8 cellular contexts compared by ENCODE assay signal in the genomic region with DNA sequence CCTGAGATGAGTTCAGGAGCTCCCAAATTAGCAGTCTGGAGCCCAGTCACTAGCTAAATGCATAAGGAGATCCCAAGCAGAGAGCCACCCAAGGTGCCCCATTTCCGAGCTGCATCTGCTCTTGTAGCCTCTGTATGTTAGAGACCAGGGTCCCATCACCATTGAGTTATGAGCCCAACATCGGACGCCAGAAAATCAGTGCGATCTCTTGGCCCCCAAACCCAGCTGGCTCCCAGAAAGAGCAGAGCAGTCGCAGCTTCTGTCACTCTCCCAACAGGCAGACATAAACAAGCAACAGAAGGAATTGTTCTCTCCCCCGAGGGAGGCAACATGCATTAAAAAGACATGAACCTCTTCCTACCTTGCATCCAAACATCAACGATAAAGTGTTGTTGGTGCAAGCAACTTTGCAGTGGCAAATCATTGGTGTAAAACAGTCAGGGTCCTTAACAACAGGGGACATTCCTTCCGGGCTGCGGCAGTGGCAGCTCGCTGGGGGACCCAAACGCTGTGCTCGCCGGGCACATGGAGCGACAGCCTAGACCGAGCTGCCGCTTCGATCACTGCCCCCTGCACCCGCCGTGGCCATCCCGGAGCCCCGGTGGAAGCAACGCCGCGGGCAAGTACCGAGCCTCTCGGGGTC.
DNase-seq lines count a peak whose midpoint lies in the region; ATAC-seq, FAIRE-seq and TF ChIP-seq lines count a peak whose summit lies in the region.

No MANE protein-coding gene starts in this region.

- H3K9me3 Mint-ChIP-seq in CD14-positive monocyte (peaks cover 0 to 2% (median 0%) of the 10 kb centered on the region in 7 donors), neural progenitor cell (no peaks in the 10 kb centered on the region)

- H3K9me3 ChIP-seq in OCI-LY3 (ENCODE audit: insufficient read depth, low read length) (no peaks in the 10 kb centered on the region), esophagus muscularis mucosa (no peaks in the 10 kb centered on the region), neural progenitor cell (ENCODE audit: low read depth) (no peaks in the 10 kb centered on the region)

- TF ChIP-seq POLR2A in esophagus muscularis mucosa (IDR thresholded peaks at IDR 0.05; ENCODE audit: low read depth) = no peak

- H2AFZ ChIP-seq in OCI-LY3 (ENCODE audit: low read depth, low read length) = peak overlapping the region; percentile 88
- peak overlapping the region; percentile 99 for H2AFZ ChIP-seq in neural progenitor cell (replicated peaks)

- H3K27ac ChIP-seq in OCI-LY3 (ENCODE audit: low read length) = no peak overlapping the region
- H3K27ac ChIP-seq in esophagus muscularis mucosa (replicated peaks in 1 of 4) = peak overlapping the region in 1 of 4 donors; percentile 45
- no peak overlapping the region for H3K27ac ChIP-seq in neural progenitor cell

- no peaks in the 10 kb centered on the region for H3K36me3 ChIP-seq in OCI-LY3 (replicated peaks; ENCODE audit: low read depth, low read length)
- no peaks in the 10 kb centered on the region for H3K36me3 ChIP-seq in esophagus muscularis mucosa
- H3K36me3 ChIP-seq in neural progenitor cell = no peaks in the 10 kb centered on the region

- FAIRE-seq in GM19239 (lab: Jason Lieb, UNC) = no peak

- H3K36me3 Mint-ChIP-seq in CD14-positive monocyte = no peaks in the 10 kb centered on the region
- no peaks in the 10 kb centered on the region for H3K36me3 Mint-ChIP-seq in neural progenitor cell

- no peak for TF ChIP-seq EP300 in esophagus muscularis mucosa (IDR thresholded peaks at IDR 0.05)

- no peak for DNase-seq in CD14-positive monocyte (ENCODE audit: low spot score)
- no peak for DNase-seq in esophagus muscularis mucosa (ENCODE audit: extremely low spot score)
- peak; percentile 70 for DNase-seq in neural progenitor cell (ENCODE audit: low spot score)
- no peak for DNase-seq in GM19239 (ENCODE audit: insufficient read length, low spot score)
- DNase-seq in COLO668 (lab: John Stamatoyannopoulos, UW; ENCODE audit: unreplicated experiment) = no peak

- 6% methylated on average over 20 of the region's 26 CpGs for WGBS in esophagus muscularis mucosa

- no peak for ATAC-seq in HG03439 (IDR thresholded peaks at IDR 0.05; ENCODE audit: unreplicated experiment)
- ATAC-seq in activated CD4-positive, CD25-positive, alpha-beta regulatory T cell treated with anti-CD3 and anti-CD28 coated beads, Interleukin-2, amount 50 U/mL, for 24 hours = no peak

- H3K4me2 ChIP-seq in OCI-LY3 (ENCODE audit: low read length) (peak overlapping the region; percentile 82), neural progenitor cell (peak overlapping the region; percentile 81)

- H3F3A ChIP-seq in neural progenitor cell (ENCODE audit: low read depth) = peaks cover 17% of the 10 kb centered on the region

- H3K27ac Mint-ChIP-seq in CD14-positive monocyte = no peak overlapping the region
- H3K27ac Mint-ChIP-seq in neural progenitor cell = no peak overlapping the region

- TF ChIP-seq CTCF in CD14-positive monocyte (IDR thresholded peaks at IDR 0.05) (no peak), OCI-LY3 (IDR thresholded peaks at IDR 0.05; ENCODE audit: low read depth, low read length) (no peak), esophagus muscularis mucosa (IDR thresholded peaks at IDR 0.05) (no peak), neural progenitor cell (IDR thresholded peaks at IDR 0.05) (no peak)

- H3K4me3 Mint-ChIP-seq in CD14-positive monocyte (peak overlapping the region; percentile 45 to 89), neural progenitor cell (peak overlapping the region; percentile 90)

- H3K79me2 ChIP-seq in OCI-LY3 (ENCODE audit: low read length) = no peaks in the 10 kb centered on the region
- H3K79me2 ChIP-seq in neural progenitor cell (ENCODE audit: low read depth) = no peaks in the 10 kb centered on the region

- intact Hi-C loops in CD14-positive monocyte (cut with micrococcal nuclease) (no loop called here), esophagus muscularis mucosa (cut with DNase I) (no loop called here)

- peaks cover 9% of the 10 kb centered on the region; the same call in 1 of the 2 replicates for H3K27me3 ChIP-seq in OCI-LY3 (ENCODE audit: low read depth, low read length)
- no peaks in the 10 kb centered on the region for H3K27me3 ChIP-seq in esophagus muscularis mucosa
- peaks cover 28% of the 10 kb centered on the region for H3K27me3 ChIP-seq in neural progenitor cell

- H3K27me3 Mint-ChIP-seq in CD14-positive monocyte (ENCODE audit: low read depth in 3 of 3) (peaks cover 16 to 34% (median 18%) of the 10 kb centered on the region in 3 donors), neural progenitor cell (ENCODE audit: insufficient read depth, low read depth) (no peaks in the 10 kb centered on the region)

- peaks cover 8% of the 10 kb centered on the region; the same call in 1 of the 2 replicates for H3K4me1 ChIP-seq in OCI-LY3 (ENCODE audit: low read length)
- H3K4me1 ChIP-seq in esophagus muscularis mucosa = peaks cover 4 to 20% (median 16%) of the 10 kb centered on the region in 4 donors
- H3K4me1 ChIP-seq in neural progenitor cell = no peaks in the 10 kb centered on the region

- H3K4me3 ChIP-seq in OCI-LY3 (ENCODE audit: low read length) (peak overlapping the region; percentile 89), esophagus muscularis mucosa (peak overlapping the region; percentile 59 to 71 (median 63)), neural progenitor cell (peak overlapping the region; percentile 75)

- H3K4me1 Mint-ChIP-seq in CD14-positive monocyte = peaks cover 14% of the 10 kb centered on the region
- H3K4me1 Mint-ChIP-seq in neural progenitor cell = peaks cover 13% of the 10 kb centered on the region

- H3K9ac ChIP-seq in OCI-LY3 (ENCODE audit: low read length) (peak overlapping the region; percentile 66), neural progenitor cell (no peak overlapping the region)

- H4K20me1 ChIP-seq in OCI-LY3 (ENCODE audit: insufficient read depth, low read length) (no peaks in the 10 kb centered on the region), neural progenitor cell (ENCODE audit: low read depth) (no peaks in the 10 kb centered on the region)
